In the genomic region with DNA sequence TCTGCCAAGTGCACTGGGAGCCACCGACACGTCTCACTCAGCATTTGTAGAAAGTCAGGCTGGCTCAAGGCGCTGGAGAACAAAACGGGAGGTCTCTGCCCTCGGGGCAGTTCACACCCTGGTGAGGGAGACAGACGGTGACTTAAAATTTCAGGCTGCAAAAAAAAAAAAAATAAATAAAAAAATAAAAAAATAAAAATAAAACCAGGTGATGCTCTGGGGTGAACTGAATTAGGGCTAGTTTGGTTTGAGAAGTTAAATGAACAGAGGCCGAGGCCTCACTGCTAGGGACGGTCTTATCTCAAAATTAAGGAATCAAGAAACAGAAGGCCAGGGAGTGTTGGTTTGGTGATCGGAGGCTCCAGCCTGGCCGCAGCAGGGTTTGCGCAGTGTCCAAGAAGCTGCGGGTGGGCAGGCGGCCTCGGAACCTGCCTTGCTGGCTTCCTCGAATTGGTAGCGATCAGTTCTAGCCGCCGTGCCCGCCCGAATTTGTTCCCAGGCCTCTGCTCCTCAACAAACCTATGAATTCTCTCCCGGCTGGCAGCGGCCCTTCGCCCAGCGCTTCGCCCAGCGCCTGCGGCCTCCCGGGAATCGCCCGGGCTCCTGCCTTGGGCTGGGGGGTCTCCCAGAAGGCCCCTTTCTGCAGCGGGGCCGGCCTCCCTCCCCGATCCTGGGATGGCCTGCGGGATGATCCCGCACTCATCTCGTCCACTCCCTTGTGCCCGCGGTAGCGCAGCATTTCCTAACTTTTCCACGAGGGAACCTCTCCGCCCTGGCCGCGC, we compare ENCODE assay signal across 11 cellular contexts. TPM values are rescaled to one million over a fixed set of nuclear protein-coding genes. Genes with fewer than 3 reads are reported as not detected.
DNase-seq lines count a peak whose midpoint lies in the region; ATAC-seq and TF ChIP-seq lines count a peak whose summit lies in the region.
"Had no signal": no experiment of that assay in that cellular context is flagged by ENCODE, and none has a peak within 500 bp of the region (broad histone marks: within the 10 kb centered on the region; RNA-seq: fewer than 3 reads in every experiment).

No MANE protein-coding gene starts in this region.

- CTCF ChIA-PET in CD8-positive, alpha-beta T cell (lab: Charles Lee) = no interaction called here
- CTCF ChIA-PET in HEK293 (lab: Yijun Ruan, JAX) = interaction anchor here (0.6 kb wide), 1 partner anchor 55 kb away, joined by 3 read pairs; no protein-coding TSS in a partner anchor

- ATAC-seq in CD8-positive, alpha-beta T cell = no peak
- ATAC-seq in HG02678 (IDR thresholded peaks at IDR 0.05; ENCODE audit: unreplicated experiment) = no peak

- no peaks in the 10 kb centered on the region for H3K36me3 Mint-ChIP-seq in CD8-positive, alpha-beta T cell
- H3K36me3 Mint-ChIP-seq in endothelial cell (ENCODE audit: low read depth, unreplicated experiment) = no peaks in the 10 kb centered on the region

- no peak for TF ChIP-seq CTCF in CD8-positive, alpha-beta T cell (IDR thresholded peaks at IDR 0.05)
- TF ChIP-seq CTCF in HEK293 (tag by site-specific recombination; IDR thresholded peaks at IDR 0.05) (no peak), endothelial cell (IDR thresholded peaks at IDR 0.05; ENCODE audit: unreplicated experiment) (no peak), parathyroid adenoma (IDR thresholded peaks at IDR 0.05) (no peak), stomach (IDR thresholded peaks at IDR 0.05) (no peak)

- peaks cover 54% of the 10 kb centered on the region for H3K27me3 ChIP-seq in CD8-positive, alpha-beta T cell (ENCODE audit: insufficient read depth, low read length)
- H3K27me3 ChIP-seq in parathyroid adenoma (ENCODE audit: control insufficient read depth, insufficient read depth, low read length) (peaks cover 23% of the 10 kb centered on the region), stomach (peaks cover 37 to 100% (median 97%) of the 10 kb centered on the region in 3 donors)

- WGBS in stomach, 5 donors = 10 to 13% (median 11%) methylated on average over 38 to 43 of the region's 43 CpGs

- peaks cover 78% of the 10 kb centered on the region for H3K27me3 Mint-ChIP-seq in CD8-positive, alpha-beta T cell (ENCODE audit: low read depth)
- H3K27me3 Mint-ChIP-seq in endothelial cell (ENCODE audit: unreplicated experiment) = peaks cover 50% of the 10 kb centered on the region

- H3K4me1 ChIP-seq in CD8-positive, alpha-beta T cell (ENCODE audit: insufficient read depth, low read length) = peaks cover 49% of the 10 kb centered on the region
- peaks cover 3% of the 10 kb centered on the region; the same call in 1 of the 2 replicates for H3K4me1 ChIP-seq in HEK293 (ENCODE audit: control insufficient read depth, insufficient read depth, low read length)
- H3K4me1 ChIP-seq in parathyroid adenoma = no peaks in the 10 kb centered on the region
- H3K4me1 ChIP-seq in stomach = peaks cover 29 to 68% (median 50%) of the 10 kb centered on the region in 4 donors

- intact Hi-C loops in CD8-positive, alpha-beta T cell (cut with DNase I, micrococcal nuclease) = no loop called here
- intact Hi-C loops in stomach (cut with DNase I; ENCODE audit: low total_unique reads) = no loop called here

- H3K79me2 ChIP-seq in parathyroid adenoma = no peaks in the 10 kb centered on the region

- no peak for DNase-seq in CD8-positive, alpha-beta T cell
- DNase-seq in endothelial cell (ENCODE audit: low spot score) (no peak), stomach (no peak), NCI-H187 (lab: John Stamatoyannopoulos, UW) (no peak)
- DNase-seq: caudate nucleus, NCI-H2107, T-helper 9 cell had no signal

- no peak overlapping the region for H2AFZ ChIP-seq in parathyroid adenoma

- H3K4me1 Mint-ChIP-seq in CD8-positive, alpha-beta T cell (ENCODE audit: low read depth) = peaks cover 58% of the 10 kb centered on the region
- H3K4me1 Mint-ChIP-seq in endothelial cell (ENCODE audit: unreplicated experiment) = peaks cover 35% of the 10 kb centered on the region

- no peak overlapping the region for H3K4me3 ChIP-seq in CD8-positive, alpha-beta T cell (ENCODE audit: low read depth, low read length)
- H3K4me3 ChIP-seq in HEK293 (ENCODE audit: low read depth, low read length) = peak overlapping the region; percentile 61
- H3K4me3 ChIP-seq in parathyroid adenoma (ENCODE audit: low read depth, low read length) = no peak overlapping the region
- H3K4me3 ChIP-seq in stomach = no peak overlapping the region

- no peak for TF ChIP-seq EP300 in stomach (IDR thresholded peaks at IDR 0.05)

- H3K9me3 ChIP-seq in CD8-positive, alpha-beta T cell (ENCODE audit: low read length) = no peaks in the 10 kb centered on the region
- H3K9me3 ChIP-seq in HEK293 (ENCODE audit: control insufficient read depth, insufficient read depth, low read depth, low read length) (no peaks in the 10 kb centered on the region), parathyroid adenoma (ENCODE audit: control insufficient read depth, low read length) (no peaks in the 10 kb centered on the region), stomach (no peaks in the 10 kb centered on the region)

- H3K4me3 Mint-ChIP-seq in CD8-positive, alpha-beta T cell = peak overlapping the region; percentile 8
- H3K4me3 Mint-ChIP-seq in endothelial cell (ENCODE audit: unreplicated experiment) = peak overlapping the region; percentile 57

- H3K27ac Mint-ChIP-seq in CD8-positive, alpha-beta T cell = no peak overlapping the region
- H3K27ac Mint-ChIP-seq in endothelial cell (ENCODE audit: unreplicated experiment) = no peak overlapping the region

- no peaks in the 10 kb centered on the region for H3K9me3 Mint-ChIP-seq in CD8-positive, alpha-beta T cell
- H3K9me3 Mint-ChIP-seq in endothelial cell (ENCODE audit: unreplicated experiment) = no peaks in the 10 kb centered on the region

- no peak overlapping the region for H3K9ac ChIP-seq in parathyroid adenoma

- POLR2A ChIA-PET in CD8-positive, alpha-beta T cell (lab: Charles Lee) = no interaction called here
- POLR2A ChIA-PET in HEK293 (lab: Yijun Ruan, JAX) = interaction anchor here (1.6 kb wide), 1 partner anchor 94 kb away, joined by 9 read pairs; a partner anchor contains a TSS

- TF ChIP-seq POLR2A in stomach (IDR thresholded peaks at IDR 0.05) = no peak

- no peaks in the 10 kb centered on the region for H3K36me3 ChIP-seq in CD8-positive, alpha-beta T cell (ENCODE audit: insufficient read depth, low read length)
- H3K36me3 ChIP-seq in HEK293 (ENCODE audit: control insufficient read depth in 2 of 2, insufficient read depth in 1 of 2, low read length in 2 of 2) (peaks cover 0 to 43% of the 10 kb centered on the region in 2 experiments; a peak in 1 of 3 replicates), parathyroid adenoma (ENCODE audit: control insufficient read depth, insufficient read depth, low read length) (no peaks in the 10 kb centered on the region), stomach (no peaks in the 10 kb centered on the region)

- H3K4me2 ChIP-seq in parathyroid adenoma (ENCODE audit: low read length) = peak overlapping the region; percentile 48

- no peak overlapping the region for H3K27ac ChIP-seq in CD8-positive, alpha-beta T cell (ENCODE audit: low read depth, low read length)
- peak overlapping the region; percentile 87; the same call in 1 of the 2 replicates for H3K27ac ChIP-seq in HEK293 (ENCODE audit: extremely low read depth, low read depth, low read length)
- no peak overlapping the region for H3K27ac ChIP-seq in parathyroid adenoma
- no peak overlapping the region for H3K27ac ChIP-seq in stomach

TF ChIP-seq in HEK293, 187 proteins besides CTCF, POLR2A, EP300 and RAD21 (continues in another document):
- TF ChIP-seq ZBTB20 (tag by site-specific recombination; IDR thresholded peaks at IDR 0.05) (peak; percentile 36; the same call in 1 of the 2 replicates), GLIS2 (tag by site-specific recombination; IDR thresholded peaks at IDR 0.05) (0 out of 2 replicates have a peak, but pooled peaks have one; percentile 18)
- TF ChIP-seq, protein P1, sequence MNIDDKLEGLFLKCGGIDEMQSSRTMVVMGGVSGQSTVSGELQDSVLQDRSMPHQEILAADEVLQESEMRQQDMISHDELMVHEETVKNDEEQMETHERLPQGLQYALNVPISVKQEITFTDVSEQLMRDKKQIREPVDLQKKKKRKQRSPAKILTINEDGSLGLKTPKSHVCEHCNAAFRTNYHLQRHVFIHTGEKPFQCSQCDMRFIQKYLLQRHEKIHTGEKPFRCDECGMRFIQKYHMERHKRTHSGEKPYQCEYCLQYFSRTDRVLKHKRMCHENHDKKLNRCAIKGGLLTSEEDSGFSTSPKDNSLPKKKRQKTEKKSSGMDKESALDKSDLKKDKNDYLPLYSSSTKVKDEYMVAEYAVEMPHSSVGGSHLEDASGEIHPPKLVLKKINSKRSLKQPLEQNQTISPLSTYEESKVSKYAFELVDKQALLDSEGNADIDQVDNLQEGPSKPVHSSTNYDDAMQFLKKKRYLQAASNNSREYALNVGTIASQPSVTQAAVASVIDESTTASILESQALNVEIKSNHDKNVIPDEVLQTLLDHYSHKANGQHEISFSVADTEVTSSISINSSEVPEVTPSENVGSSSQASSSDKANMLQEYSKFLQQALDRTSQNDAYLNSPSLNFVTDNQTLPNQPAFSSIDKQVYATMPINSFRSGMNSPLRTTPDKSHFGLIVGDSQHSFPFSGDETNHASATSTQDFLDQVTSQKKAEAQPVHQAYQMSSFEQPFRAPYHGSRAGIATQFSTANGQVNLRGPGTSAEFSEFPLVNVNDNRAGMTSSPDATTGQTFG (tag by site-specific recombination; IDR thresholded peaks at IDR 0.05; ENCODE audit: borderline replicate concordance) = no peak
- TF ChIP-seq, protein P2, sequence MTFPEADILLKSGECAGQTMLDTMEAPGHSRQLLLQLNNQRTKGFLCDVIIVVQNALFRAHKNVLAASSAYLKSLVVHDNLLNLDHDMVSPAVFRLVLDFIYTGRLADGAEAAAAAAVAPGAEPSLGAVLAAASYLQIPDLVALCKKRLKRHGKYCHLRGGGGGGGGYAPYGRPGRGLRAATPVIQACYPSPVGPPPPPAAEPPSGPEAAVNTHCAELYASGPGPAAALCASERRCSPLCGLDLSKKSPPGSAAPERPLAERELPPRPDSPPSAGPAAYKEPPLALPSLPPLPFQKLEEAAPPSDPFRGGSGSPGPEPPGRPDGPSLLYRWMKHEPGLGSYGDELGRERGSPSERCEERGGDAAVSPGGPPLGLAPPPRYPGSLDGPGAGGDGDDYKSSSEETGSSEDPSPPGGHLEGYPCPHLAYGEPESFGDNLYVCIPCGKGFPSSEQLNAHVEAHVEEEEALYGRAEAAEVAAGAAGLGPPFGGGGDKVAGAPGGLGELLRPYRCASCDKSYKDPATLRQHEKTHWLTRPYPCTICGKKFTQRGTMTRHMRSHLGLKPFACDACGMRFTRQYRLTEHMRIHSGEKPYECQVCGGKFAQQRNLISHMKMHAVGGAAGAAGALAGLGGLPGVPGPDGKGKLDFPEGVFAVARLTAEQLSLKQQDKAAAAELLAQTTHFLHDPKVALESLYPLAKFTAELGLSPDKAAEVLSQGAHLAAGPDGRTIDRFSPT (tag by site-specific recombination; IDR thresholded peaks at IDR 0.05) = no peak

RNA-seq across cellular contexts. Expression of a gene that starts 1.5 kb away (rescaled TPM):
- total RNA-seq in CD8-positive, alpha-beta T cell = not detected
- total RNA-seq in endothelial cell (ENCODE audit: unreplicated experiment) (not detected), stomach (not detected)
- under 1 TPM in 1 of 3 donors, not detected in 2; 0.31 TPM for polyA plus RNA-seq in stomach
- total RNA-seq: myocyte had no signal
